ENCODE assay signal across 28 cellular contexts in genomic region chr20:6944292-6944691, GRCh38.
"Had no signal": no experiment of that assay in that cellular context is flagged by ENCODE, and none has a peak within 500 bp of the region (broad histone marks: within the 10 kb centered on the region; RNA-seq: fewer than 3 reads in every experiment).

No MANE protein-coding gene starts in this region.

- ATAC-seq: natural killer cell; psoas muscle; right cardiac atrium; sciatic nerve; stimulated activated memory B cell treated with anti-CD40 and anti-IgM and Interleukin-4, amounts not matched to agents 10 μg/mL and 1 μg/mL and 100 μg/mL, for 72 hours; stimulated activated naive CD8-positive, alpha-beta T cell treated with anti-CD3 and anti-CD28 coated beads, Interleukin-15, amount 100 ng/mL, for 72 hours; stimulated activated naive CD8-positive, alpha-beta T cell treated with anti-CD3 and anti-CD28 coated beads, Interleukin-15, Interleukin-2, amounts not matched to agents 100 U/mL and 50 U/mL, for 24 hours; upper lobe of right lung had no signal

- H3K79me2 ChIP-seq: parathyroid adenoma had no signal

- H3K4me3 ChIP-seq: neural progenitor cell, ovary, psoas muscle, skin epidermis, smooth muscle cell, spleen, suprapubic skin, testis, tibial artery, transverse colon, upper lobe of right lung, uterus had no signal

- H3K36me3 ChIP-seq: neural progenitor cell, ovary, spleen, suprapubic skin, tibial artery, transverse colon, upper lobe of right lung, uterus had no signal

- H3K27me3 ChIP-seq: neural progenitor cell, ovary, spleen, suprapubic skin, testis, tibial artery, transverse colon, upper lobe of right lung, uterus had no signal

- H3K27ac ChIP-seq: neural progenitor cell, ovary, parathyroid adenoma, psoas muscle, skin epidermis, spleen, suprapubic skin, testis, tibial artery, transverse colon, upper lobe of right lung, uterus had no signal

- H3K4me2 ChIP-seq: neural progenitor cell, smooth muscle cell had no signal

- H3K4me1 ChIP-seq: neural progenitor cell, parathyroid adenoma, psoas muscle, spleen, suprapubic skin, testis, tibial artery, transverse colon, upper lobe of right lung, uterus had no signal

- DNase-seq: natural killer cell; occipital lobe; ovary; posterior cingulate gyrus; psoas muscle; right cardiac atrium; spleen; stimulated activated CD4-positive, alpha-beta T cell treated with anti-CD3 and anti-CD28 coated beads, Interleukin-12 subunit alpha, Interleukin-12 subunit beta, amount 100 ng/mL, for 4 hours; stimulated activated CD4-positive, alpha-beta T cell treated with anti-CD3 and anti-CD28 coated beads, Interleukin-1b, Interleukin-23, amount 100 ng/mL, for 48 hours; stimulated activated CD4-positive, alpha-beta T cell treated with anti-CD3 and anti-CD28 coated beads, Interleukin-4, amount 100 ng/mL, for 1 hour; stimulated activated CD4-positive, alpha-beta T cell treated with anti-CD3 and anti-CD28 coated beads, Interleukin-4, amount 100 ng/mL, for 4 hours; stimulated activated CD8-positive, alpha-beta memory T cell treated with anti-CD3 and anti-CD28 coated beads, Interleukin-4, amount 100 ng/mL, for 48 hours; stimulated activated naive CD4-positive, alpha-beta T cell; stimulated activated naive CD8-positive, alpha-beta T cell treated with anti-CD3 and anti-CD28 coated beads, Interleukin-15, amount 100 ng/mL, for 72 hours; stimulated activated naive CD8-positive, alpha-beta T cell treated with anti-CD3 and anti-CD28 coated beads, Interleukin-15, Interleukin-2, amounts not matched to agents 100 U/mL and 50 U/mL, for 24 hours; substantia nigra; testis; tibial artery; transverse colon; upper lobe of right lung; uterus had no signal

- H3K9me3 ChIP-seq: ovary, psoas muscle, suprapubic skin, testis, transverse colon, upper lobe of right lung, uterus had no signal

- H3K9ac ChIP-seq: neural progenitor cell, parathyroid adenoma had no signal

- H2AFZ ChIP-seq: neural progenitor cell, parathyroid adenoma had no signal
